In the genomic region with DNA sequence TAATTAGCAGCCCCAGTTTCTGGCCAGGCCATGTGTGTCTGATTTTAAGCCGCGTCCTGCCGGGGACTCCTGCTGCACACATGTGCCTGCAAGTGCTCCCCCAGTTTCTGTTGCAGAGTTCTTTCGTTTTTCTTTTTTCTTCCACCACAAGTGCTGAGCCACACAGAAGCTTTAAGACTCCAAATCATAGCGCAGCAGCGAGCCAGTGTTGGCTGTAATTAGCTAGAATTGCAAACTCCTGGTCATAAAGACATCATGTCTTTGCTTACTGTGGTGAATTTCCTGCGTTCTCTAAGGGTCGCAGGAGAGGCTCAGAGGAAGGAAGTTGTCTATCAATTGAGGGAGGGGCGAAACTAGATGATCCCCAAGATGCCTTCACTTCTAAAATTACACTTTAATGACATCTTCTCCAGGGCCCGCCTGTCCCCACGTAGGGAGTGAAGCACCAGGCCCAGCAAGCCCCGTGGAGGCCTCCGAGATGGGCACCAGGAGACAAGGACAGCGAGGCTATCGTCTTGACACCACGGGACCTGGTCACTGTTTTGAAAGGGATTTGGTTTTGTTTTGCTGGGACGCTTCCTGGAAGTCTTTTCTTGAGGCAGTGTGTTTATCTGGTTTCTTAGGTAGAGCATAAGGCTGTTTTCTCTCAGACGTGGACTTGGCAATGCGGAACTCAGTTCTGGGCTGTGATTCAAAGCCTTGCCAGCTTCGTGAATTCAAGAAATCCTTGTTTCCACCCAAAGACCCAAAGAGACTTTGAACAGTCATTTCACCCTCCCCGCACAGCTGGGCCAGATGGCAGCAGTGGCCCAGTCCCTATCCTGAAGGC, we compare ENCODE assay signal across 8 cellular contexts.
DNase-seq lines count a peak whose midpoint lies in the region; ATAC-seq lines count a peak whose summit lies in the region.

No MANE protein-coding gene starts in this region.

- peak; percentile 76 for DNase-seq in activated CD4-positive, alpha-beta memory T cell treated with anti-CD3 and anti-CD28 coated beads for 36 hours
- DNase-seq in memory B cell (ENCODE audit: low spot score in 2 of 2) (no peak), occipital lobe (lab: John Stamatoyannopoulos, UW) (no peak), epidermal melanocyte (ENCODE audit: insufficient read length, low spot score) (no peak), GF-D8 (lab: John Stamatoyannopoulos, UW) (no peak), HUDEP-2 (lab: John Stamatoyannopoulos, UW; ENCODE audit: unreplicated experiment in 76 of 76) (no peak)

- no peaks in the 10 kb centered on the region for H3K36me3 Mint-ChIP-seq in activated CD4-positive, alpha-beta memory T cell treated with anti-CD3 and anti-CD28 coated beads for 36 hours
- H3K36me3 Mint-ChIP-seq in memory B cell = no peaks in the 10 kb centered on the region

- peak overlapping the region; percentile 53 for H3K4me3 Mint-ChIP-seq in activated CD4-positive, alpha-beta memory T cell treated with anti-CD3 and anti-CD28 coated beads for 36 hours
- peak overlapping the region; percentile 77 for H3K4me3 Mint-ChIP-seq in memory B cell

- peak; percentile 86 for ATAC-seq in GM18909 (IDR thresholded peaks at IDR 0.05; ENCODE audit: poor library complexity, unreplicated experiment)
- peak; percentile 87 for ATAC-seq in HG02885 (IDR thresholded peaks at IDR 0.05; ENCODE audit: poor library complexity, unreplicated experiment)
- ATAC-seq in memory B cell (ENCODE audit: low read depth) = peak; percentile 39

- no peaks in the 10 kb centered on the region for H3K27me3 Mint-ChIP-seq in activated CD4-positive, alpha-beta memory T cell treated with anti-CD3 and anti-CD28 coated beads for 36 hours
- peaks cover 3% of the 10 kb centered on the region for H3K27me3 Mint-ChIP-seq in memory B cell

- H3K27ac Mint-ChIP-seq in activated CD4-positive, alpha-beta memory T cell treated with anti-CD3 and anti-CD28 coated beads for 36 hours = peak overlapping the region; percentile 71
- H3K27ac Mint-ChIP-seq in memory B cell = peak overlapping the region; percentile 6

- POLR2A ChIA-PET in activated CD4-positive, alpha-beta memory T cell treated with anti-CD3 and anti-CD28 coated beads for 36 hours (lab: Charles Lee) = interaction anchor here (0.6 to 2.4 kb wide), 6 partner anchors 16 to 70 kb away, joined by 3 to 14 read pairs (median 8); a partner anchor contains a TSS

- intact Hi-C loops in activated CD4-positive, alpha-beta memory T cell treated with anti-CD3 and anti-CD28 coated beads for 36 hours (cut with micrococcal nuclease) = loop anchor here (1.0 to 2.0 kb wide), 2 partner anchors 17 to 31 kb away; no protein-coding TSS in a partner anchor

- H3K4me1 Mint-ChIP-seq in activated CD4-positive, alpha-beta memory T cell treated with anti-CD3 and anti-CD28 coated beads for 36 hours (ENCODE audit: low read depth) = peaks cover 63% of the 10 kb centered on the region
- peaks cover 17% of the 10 kb centered on the region for H3K4me1 Mint-ChIP-seq in memory B cell

- CTCF ChIA-PET in activated CD4-positive, alpha-beta memory T cell treated with anti-CD3 and anti-CD28 coated beads for 36 hours (lab: Charles Lee) = interaction anchor here (0.5 to 2.8 kb wide), 16 partner anchors 9 to 129 kb away, joined by 3 to 11 read pairs (median 4); a partner anchor contains a TSS

- no peaks in the 10 kb centered on the region for H3K9me3 Mint-ChIP-seq in activated CD4-positive, alpha-beta memory T cell treated with anti-CD3 and anti-CD28 coated beads for 36 hours
- no peaks in the 10 kb centered on the region for H3K9me3 Mint-ChIP-seq in memory B cell
